In genomic region chr16:50121721-50122445, GRCh38 we compare ENCODE assay signal across 9 cellular contexts. TPM values are rescaled to one million over a fixed set of nuclear protein-coding genes. Genes with fewer than 3 reads are reported as not detected.
DNase-seq lines count a peak whose midpoint lies in the region; ATAC-seq, FAIRE-seq and TF ChIP-seq lines count a peak whose summit lies in the region.
"Had no signal": no experiment of that assay in that cellular context is flagged by ENCODE, and none has a peak within 500 bp of the region (broad histone marks: within the 10 kb centered on the region; RNA-seq: fewer than 3 reads in every experiment).

No MANE protein-coding gene starts in this region.

- TF ChIP-seq CTCF in coronary artery (IDR thresholded peaks at IDR 0.05) = no peak

- peak; percentile 48 for FAIRE-seq in GM12891 (lab: Jason Lieb, UNC)

- no peak for TF ChIP-seq POLR2A in GM12891 (IDR thresholded peaks at IDR 0.05; ENCODE audit: low read depth, low read length)

- H3K9me3 Mint-ChIP-seq in activated naive CD8-positive, alpha-beta T cell treated with anti-CD3 and anti-CD28 coated beads, Interleukin-2, amount 50 U/mL, for 24 hours = peaks cover 3% of the 10 kb centered on the region

- no peak for DNase-seq in GM12891 (ENCODE audit: insufficient read length, low spot score)
- DNase-seq in Jurkat, Clone E6-1 (ENCODE audit: low read depth, low spot score) = peak; percentile 88
- DNase-seq in activated naive CD8-positive, alpha-beta T cell treated with anti-CD3 and anti-CD28 coated beads, Interleukin-2, amount 50 U/mL, for 24 hours = peak; percentile 20
- no peak for DNase-seq in coronary artery (ENCODE audit: low spot score)
- no peak for DNase-seq in KBM-7
- DNase-seq in hippocampal formation (lab: John Stamatoyannopoulos, UW) = no peak
- DNase-seq in cerebellar cortex (ENCODE audit: low spot score) = no peak
- DNase-seq: retina had no signal

- H3K27me3 Mint-ChIP-seq in activated naive CD8-positive, alpha-beta T cell treated with anti-CD3 and anti-CD28 coated beads, Interleukin-2, amount 50 U/mL, for 24 hours = no peaks in the 10 kb centered on the region

- peaks cover 19% of the 10 kb centered on the region for H3K4me1 Mint-ChIP-seq in activated naive CD8-positive, alpha-beta T cell treated with anti-CD3 and anti-CD28 coated beads, Interleukin-2, amount 50 U/mL, for 24 hours

- ATAC-seq in GM21367 (IDR thresholded peaks at IDR 0.05; ENCODE audit: unreplicated experiment) = peak; percentile 43
- ATAC-seq in activated naive CD8-positive, alpha-beta T cell treated with anti-CD3 and anti-CD28 coated beads, Interleukin-2, amount 50 U/mL, for 24 hours = peak; percentile 59

- H3K4me3 ChIP-seq in Jurkat, Clone E6-1 (ENCODE audit: low read length) = no peak overlapping the region
- H3K4me3 ChIP-seq in coronary artery = no peak overlapping the region

- H3K4me3 Mint-ChIP-seq in activated naive CD8-positive, alpha-beta T cell treated with anti-CD3 and anti-CD28 coated beads, Interleukin-2, amount 50 U/mL, for 24 hours = peak overlapping the region; percentile 33

- in situ Hi-C loops in KBM-7 (cut with MboI; ENCODE audit: low pct_unique_long_range_greater_than_20kb, low sequenced_read_pairs) = no loop called here

- no peaks in the 10 kb centered on the region for H3K36me3 Mint-ChIP-seq in activated naive CD8-positive, alpha-beta T cell treated with anti-CD3 and anti-CD28 coated beads, Interleukin-2, amount 50 U/mL, for 24 hours (ENCODE audit: low read depth)

- no peak overlapping the region for H3K27ac Mint-ChIP-seq in activated naive CD8-positive, alpha-beta T cell treated with anti-CD3 and anti-CD28 coated beads, Interleukin-2, amount 50 U/mL, for 24 hours

- H3K27ac ChIP-seq in coronary artery = no peak overlapping the region

TF ChIP-seq in GM12891, 5 proteins besides CTCF, POLR2A, EP300 and RAD21:
- TF ChIP-seq POLR2AphosphoS5 (IDR thresholded peaks at IDR 0.05; ENCODE audit: low read depth, low read length) (no peak), POU2F2 (IDR thresholded peaks at IDR 0.05; ENCODE audit: low read depth, low read length) (peak; percentile 49)
TF ChIP-seq in GM12891: peak in this region for 1.

RNA-seq across cellular contexts. Expression of gene TENT4B, which starts 31.2 kb away (rescaled TPM):
- polyA plus RNA-seq in GM12891 (2012; ENCODE audit: low read depth, missing spikeins) = 5.4 TPM
- 6.6 TPM for polyA plus RNA-seq in Jurkat, Clone E6-1 (2012; ENCODE audit: insufficient read depth, insufficient read length)

RNA-seq across cellular contexts. Expression of gene HEATR3, which starts 56.1 kb away (rescaled TPM):
- 7.7 TPM for polyA plus RNA-seq in GM12891 (2012; ENCODE audit: low read depth, missing spikeins)
- 32.6 TPM for polyA plus RNA-seq in Jurkat, Clone E6-1 (2012; ENCODE audit: insufficient read depth, insufficient read length)

Comparison
In these comparisons a context has a peak if more than half of its experiments do, and no peak if none do; other contexts are left out.
1. DNase-seq: peak in Jurkat, Clone E6-1 (single experiment) and activated naive CD8-positive, alpha-beta T cell treated with anti-CD3 and anti-CD28 coated beads, Interleukin-2, amount 50 U/mL, for 24 hours (single experiment); none in GM12891 (single experiment), coronary artery (single experiment), KBM-7 (single experiment), hippocampal formation (0 of 2) and cerebellar cortex (single experiment).